ENCODE assay signal across 15 cellular contexts in genomic region chr6:12265795-12266194, GRCh38. TPM values are rescaled to one million over a fixed set of nuclear protein-coding genes. Genes with fewer than 3 reads are reported as not detected.
DNase-seq lines count a peak whose midpoint lies in the region; ATAC-seq, FAIRE-seq and TF ChIP-seq lines count a peak whose summit lies in the region.
"Had no signal": no experiment of that assay in that cellular context is flagged by ENCODE, and none has a peak within 500 bp of the region (broad histone marks: within the 10 kb centered on the region; RNA-seq: fewer than 3 reads in every experiment).

No MANE protein-coding gene starts in this region.

- no peak overlapping the region for H3K4me3 Mint-ChIP-seq in MCF 10A (ENCODE audit: unreplicated experiment)
- H3K4me3 Mint-ChIP-seq: nephron progenitor cell, T-cell had no signal

- TF ChIP-seq CTCF in MCF 10A (IDR thresholded peaks at IDR 0.05; ENCODE audit: unreplicated experiment) (no peak), breast epithelium (IDR thresholded peaks at IDR 0.05) (no peak), RWPE2 (IDR thresholded peaks at IDR 0.05; ENCODE audit: poor library complexity, severe bottlenecking) (no peak), fibroblast of pulmonary artery (IDR thresholded peaks at IDR 0.05; ENCODE audit: low read length, missing control alignments) (no peak), gastroesophageal sphincter (IDR thresholded peaks at IDR 0.05) (no peak)

- DNase-seq in MCF 10A (ENCODE audit: unreplicated experiment) (peak; percentile 70), breast epithelium (ENCODE audit: low spot score in 2 of 2) (no peak), RWPE2 (ENCODE audit: low spot score) (no peak), fibroblast of pulmonary artery (ENCODE audit: low read depth) (peak; percentile 52), urothelium cell line (ENCODE audit: low spot score) (peak; percentile 17), COLO668 (lab: John Stamatoyannopoulos, UW; ENCODE audit: unreplicated experiment) (no peak), pons (ENCODE audit: low spot score) (no peak)
- DNase-seq: 8988T; activated CD4-positive, CD25-positive, alpha-beta regulatory T cell treated with anti-CD3 and anti-CD28 coated beads, Interleukin-2, amount 50 U/mL, for 72 hours; amniotic stem cell; dorsolateral prefrontal cortex; NCI-H2107; nephron progenitor cell; T-cell had no signal

- peak overlapping the region; percentile 1 for H3K27ac Mint-ChIP-seq in MCF 10A (ENCODE audit: low read depth, unreplicated experiment)
- H3K27ac Mint-ChIP-seq: nephron progenitor cell, T-cell had no signal

- FAIRE-seq in urothelium cell line (lab: Jason Lieb, UNC), result no peak

- H3K4me1 ChIP-seq in breast epithelium (no peaks in the 10 kb centered on the region), RWPE2 (ENCODE audit: insufficient read depth, poor library complexity, severe bottlenecking) (no peaks in the 10 kb centered on the region), gastroesophageal sphincter (no peaks in the 10 kb centered on the region)

- BruUV-seq in MCF 10A (replicated peaks; lab: Mats Ljungman, UMichigan), result no TSS peak

- H3K27me3 ChIP-seq in breast epithelium (no peaks in the 10 kb centered on the region), RWPE2 (ENCODE audit: insufficient read depth, poor library complexity, severe bottlenecking) (no peaks in the 10 kb centered on the region), gastroesophageal sphincter (no peaks in the 10 kb centered on the region)
- H3K27me3 ChIP-seq: dorsolateral prefrontal cortex had no signal

- no peaks in the 10 kb centered on the region for H3K9me3 ChIP-seq in breast epithelium
- H3K9me3 ChIP-seq in RWPE2 (ENCODE audit: severe bottlenecking), result no peaks in the 10 kb centered on the region
- no peaks in the 10 kb centered on the region for H3K9me3 ChIP-seq in gastroesophageal sphincter

- no peak for TF ChIP-seq EP300 in gastroesophageal sphincter (IDR thresholded peaks at IDR 0.05)

- POLR2A ChIA-PET in MCF 10A (lab: Yijun Ruan, JAX), result no interaction called here

- CTCF ChIA-PET in MCF 10A (lab: Yijun Ruan, JAX), result interaction anchor here (0.7 kb wide), 1 partner anchor 20 kb away, joined by 3 read pairs; no protein-coding TSS in a partner anchor

- H3K27me3 Mint-ChIP-seq in MCF 10A (ENCODE audit: insufficient read depth, unreplicated experiment), result no peaks in the 10 kb centered on the region
- H3K27me3 Mint-ChIP-seq: T-cell had no signal

- H3K36me3 ChIP-seq in breast epithelium, result no peaks in the 10 kb centered on the region
- no peaks in the 10 kb centered on the region for H3K36me3 ChIP-seq in RWPE2 (ENCODE audit: low read depth)
- H3K36me3 ChIP-seq in gastroesophageal sphincter, result no peaks in the 10 kb centered on the region

- no peaks in the 10 kb centered on the region for H3K36me3 Mint-ChIP-seq in MCF 10A (ENCODE audit: insufficient read depth, unreplicated experiment)
- H3K36me3 Mint-ChIP-seq: T-cell had no signal

- ATAC-seq in RWPE2 (ENCODE audit: low read depth), result peak; percentile 36; the same call in 1 of the 3 replicates
- ATAC-seq in gastroesophageal sphincter, result no peak
- ATAC-seq: T-cell had no signal

- H3K9me3 Mint-ChIP-seq in MCF 10A (ENCODE audit: unreplicated experiment), result no peaks in the 10 kb centered on the region
- H3K9me3 Mint-ChIP-seq: T-cell had no signal

- H3K4me1 Mint-ChIP-seq in MCF 10A (ENCODE audit: insufficient read depth, unreplicated experiment), result peaks cover 25% of the 10 kb centered on the region

- intact Hi-C loops in MCF 10A (cut with micrococcal nuclease) (no loop called here), breast epithelium (cut with DNase I; ENCODE audit: low total_unique reads) (no loop called here)

- TF ChIP-seq POLR2A in breast epithelium (IDR thresholded peaks at IDR 0.05) (no peak), gastroesophageal sphincter (IDR thresholded peaks at IDR 0.05) (no peak)

- no peak overlapping the region for H3K4me3 ChIP-seq in breast epithelium
- H3K4me3 ChIP-seq in RWPE2 (ENCODE audit: severe bottlenecking), result no peak overlapping the region
- no peak overlapping the region for H3K4me3 ChIP-seq in fibroblast of pulmonary artery (replicated peaks; ENCODE audit: low read depth, low read length)
- H3K4me3 ChIP-seq in gastroesophageal sphincter, result no peak overlapping the region
- H3K4me3 ChIP-seq: dorsolateral prefrontal cortex had no signal

- no peak overlapping the region for H3K27ac ChIP-seq in breast epithelium
- no peak overlapping the region for H3K27ac ChIP-seq in RWPE2 (ENCODE audit: poor library complexity, severe bottlenecking)
- H3K27ac ChIP-seq in gastroesophageal sphincter, result no peak overlapping the region
- H3K27ac ChIP-seq: dorsolateral prefrontal cortex had no signal

- WGBS in gastroesophageal sphincter (ENCODE audit: low coverage in 1 of 2), 2 donors, result 84 to 100% methylated on average over 2 of the region's 2 CpGs

RNA-seq across cellular contexts. Expression of gene EDN1, which starts 24.4 kb away (rescaled TPM):
- total RNA-seq in MCF 10A (2022) (1.2 and 2.7 TPM in 2 replicates), breast epithelium (10 to 100 TPM; 11.5 to 51.7 (median 36.8) TPM), gastroesophageal sphincter (10 to 100 TPM in 3 of 4 donors, 1 to 10 TPM in 1; 3.6 to 39.6 (median 15.1) TPM)

Comparison
In these comparisons a context has a peak if more than half of its experiments do, and no peak if none do; other contexts are left out.
1. DNase-seq: peak in MCF 10A (single experiment), fibroblast of pulmonary artery (single experiment) and urothelium cell line (single experiment); none in breast epithelium (0 of 2), RWPE2 (single experiment), COLO668 (single experiment) and pons (single experiment).